30 cellular contexts compared by ENCODE assay signal in the genomic region with DNA sequence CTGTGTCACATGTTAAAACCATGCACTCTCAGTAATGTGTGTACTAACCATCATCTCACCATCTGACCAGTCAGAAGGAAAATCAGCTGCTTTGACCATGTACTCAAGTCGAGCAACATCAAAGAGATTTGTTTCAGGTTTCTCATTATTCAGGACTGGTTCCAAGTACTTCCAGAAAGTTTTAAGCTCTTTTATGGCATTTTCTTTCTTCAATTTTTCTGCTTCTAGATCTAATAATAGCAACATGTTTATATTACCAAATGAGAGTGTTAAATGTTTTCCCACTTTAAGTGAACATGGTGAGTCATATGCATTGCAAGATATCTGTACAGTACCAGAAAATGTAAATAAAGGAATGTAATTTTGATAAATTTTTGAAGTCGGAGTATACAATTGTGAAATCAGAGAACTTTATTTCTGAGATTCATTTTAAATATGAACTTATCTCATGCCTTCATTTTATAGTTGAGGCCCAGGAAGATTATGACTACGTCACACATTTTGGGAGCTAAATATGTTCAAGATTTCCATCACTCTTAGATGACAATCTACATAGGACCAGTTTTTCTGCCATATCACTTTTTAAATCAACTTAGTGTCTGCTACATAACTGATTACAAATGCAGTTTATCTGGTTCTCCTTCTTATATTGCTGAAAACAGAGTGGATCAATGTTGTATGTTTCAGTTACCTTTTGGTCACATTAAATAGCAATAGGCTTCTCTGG.
DNase-seq lines count a peak whose midpoint lies in the region; ATAC-seq, FAIRE-seq and TF ChIP-seq lines count a peak whose summit lies in the region.
"Had no signal": no experiment of that assay in that cellular context is flagged by ENCODE, and none has a peak within 500 bp of the region (broad histone marks: within the 10 kb centered on the region; RNA-seq: fewer than 3 reads in every experiment).

No MANE protein-coding gene starts in this region.

- POLR2A ChIA-PET in HepG2 (lab: Yijun Ruan, JAX), result no interaction called here

- DNase-seq in HepG2 (ENCODE audit: low spot score) (no peak), right lobe of liver (no peak), brain microvascular endothelial cell (peak; percentile 9), HTR-8/SVneo (ENCODE audit: insufficient read length, low spot score) (no peak), KG1 (lab: John Stamatoyannopoulos, UW) (no peak), T-helper 2 cell (no peak)
- DNase-seq: activated CD4-positive, alpha-beta T cell treated with anti-CD3 and anti-CD28 coated beads, Interleukin-2, amount 50 U/mL, for 1 hour; activated effector memory CD4-positive, alpha-beta T cell treated with anti-CD3 and anti-CD28 coated beads, Interleukin-2, amount 50 U/mL, for 16 hours; activated T-cell treated with anti-CD3 and anti-CD28 coated beads, Interleukin-2, amount 50 U/mL, for 24 hours; anterior cingulate cortex; esophagus squamous epithelium; left cardiac atrium; mucosa of descending colon; natural killer cell; NCI-H1048; NCI-H1694 treated with DMSO at 0.1 percent for 48 hours; NCI-H446 treated with DMSO at 0.1 percent for 48 hours; NCI-H774; Peyer's patch; SHP77 treated with DMSO at 0.1 percent for 48 hours; stimulated activated naive CD4-positive, alpha-beta T cell; T1000; testis had no signal

- H3K36me3 ChIP-seq in HepG2 (replicated peaks in 1 of 2; ENCODE audit: control insufficient read depth in 1 of 2, insufficient read depth in 2 of 2, low read length in 2 of 2) (no peaks in the 10 kb centered on the region), right lobe of liver (no peaks in the 10 kb centered on the region), brain microvascular endothelial cell (replicated peaks) (no peaks in the 10 kb centered on the region)
- H3K36me3 ChIP-seq: esophagus squamous epithelium, Peyer's patch had no signal

- no peak overlapping the region for H3K27ac ChIP-seq in HepG2 (ENCODE audit: extremely low read length, insufficient read depth, low read length)
- H3K27ac ChIP-seq in right lobe of liver, result no peak overlapping the region
- no peak overlapping the region for H3K27ac ChIP-seq in brain microvascular endothelial cell
- H3K27ac ChIP-seq: esophagus squamous epithelium, hepatocyte, Peyer's patch, skin epidermis, testis had no signal

- in situ Hi-C loops in HepG2 (cut with HindIII; ENCODE audit: extremely low pct_ligation_motif_present, low pct_unique_long_range_greater_than_20kb) (no loop called here), brain microvascular endothelial cell (cut with HindIII; ENCODE audit: low pct_ligation_motif_present, low sequenced_read_pairs) (no loop called here)

- H3K4me3 ChIP-seq in HepG2 (replicated peaks in 1 of 3; ENCODE audit: insufficient read depth in 1 of 3, low read depth in 2 of 3, low read length in 3 of 3), result no peak overlapping the region
- no peak overlapping the region for H3K4me3 ChIP-seq in right lobe of liver
- no peak overlapping the region for H3K4me3 ChIP-seq in brain microvascular endothelial cell (ENCODE audit: low read depth, low read length)
- H3K4me3 ChIP-seq: esophagus squamous epithelium, hepatocyte, mucosa of descending colon, Peyer's patch, skin epidermis, testis had no signal

- H3K9me3 ChIP-seq in HepG2 (ENCODE audit: low read length) (no peaks in the 10 kb centered on the region), right lobe of liver (no peaks in the 10 kb centered on the region)
- H3K9me3 ChIP-seq: esophagus squamous epithelium, mucosa of descending colon, Peyer's patch, testis had no signal

- H3K4me1 ChIP-seq in HepG2 (ENCODE audit: insufficient read depth, low read length) (no peaks in the 10 kb centered on the region), right lobe of liver (peaks cover 0 to 5% (median 0%) of the 10 kb centered on the region in 4 donors)
- H3K4me1 ChIP-seq: esophagus squamous epithelium, Peyer's patch, testis had no signal

- intact Hi-C loops in HepG2 (cut with micrococcal nuclease; ENCODE audit: unreplicated experiment) (no loop called here), right lobe of liver (cut with DNase I) (no loop called here)

- under 1% methylated on average over 3 of the region's 3 CpGs for WGBS in HepG2 (ENCODE audit: low lambda C conversion rate)
- WGBS in right lobe of liver (ENCODE audit: insufficient coverage, low coverage, low lambda C conversion rate, missing lambda C conversion rate), result 65% methylated on average over 3 of the region's 3 CpGs

- BruUV-seq in HepG2 (replicated peaks; lab: Mats Ljungman, UMichigan), result no TSS peak

- no peak overlapping the region for H2AFZ ChIP-seq in HepG2 (ENCODE audit: low read length)
- H2AFZ ChIP-seq: hepatocyte had no signal

- no peaks in the 10 kb centered on the region for H4K20me1 ChIP-seq in HepG2 (ENCODE audit: insufficient read depth, low read length)

- H3K79me2 ChIP-seq in HepG2 (ENCODE audit: insufficient read depth, low read length), result no peaks in the 10 kb centered on the region
- H3K79me2 ChIP-seq: hepatocyte had no signal

- H3K27me3 ChIP-seq in HepG2 (ENCODE audit: control insufficient read depth in 1 of 2, insufficient read depth in 2 of 2, low read length in 2 of 2), result no peaks in the 10 kb centered on the region
- no peaks in the 10 kb centered on the region for H3K27me3 ChIP-seq in right lobe of liver
- no peaks in the 10 kb centered on the region for H3K27me3 ChIP-seq in brain microvascular endothelial cell (replicated peaks)
- H3K27me3 ChIP-seq: esophagus squamous epithelium, hepatocyte, Peyer's patch, testis had no signal

- H3K9ac ChIP-seq in HepG2 (ENCODE audit: insufficient read depth, low read depth, low read length), result no peak overlapping the region

- TF ChIP-seq CTCF in HepG2 (CRISPR knock-in tag; IDR thresholded peaks at IDR 0.05), result no peak
- TF ChIP-seq CTCF in right lobe of liver (IDR thresholded peaks at IDR 0.05), result no peak
- TF ChIP-seq CTCF in brain microvascular endothelial cell (IDR thresholded peaks at IDR 0.05; ENCODE audit: low read depth, low read length, missing control alignments), result no peak

- CTCF ChIA-PET in HepG2 (lab: Yijun Ruan, JAX; ENCODE audit: low intra/inter-chr PET ratio, low total read pairs), result no interaction called here

- TF ChIP-seq EP300 in HepG2 (IDR thresholded peaks at IDR 0.05; ENCODE audit: low read depth in 2 of 2, low read length in 2 of 2), result no peak
- no peak for TF ChIP-seq EP300 in HepG2 (CRISPR knock-in tag; IDR thresholded peaks at IDR 0.05; ENCODE audit: borderline replicate concordance)

- FAIRE-seq in HepG2 (lab: Jason Lieb, UNC) (no peak), islet of Langerhans (lab: Jason Lieb, UNC) (peak; percentile 99), HTR-8/SVneo (lab: Jason Lieb, UNC) (no peak)
- FAIRE-seq: A204.1, D721Med, H1 had no signal

- no peak for TF ChIP-seq POLR2A in HepG2 (IDR thresholded peaks at IDR 0.05; ENCODE audit: insufficient read depth in 1 of 2, low read depth in 2 of 2, low read length in 2 of 2)
- no peak for TF ChIP-seq POLR2A in right lobe of liver (IDR thresholded peaks at IDR 0.05)

- no peak overlapping the region for H3K4me2 ChIP-seq in HepG2 (ENCODE audit: low read depth, low read length)
- H3K4me2 ChIP-seq: hepatocyte had no signal

- no peak for TF ChIP-seq RAD21 in HepG2 (CRISPR knock-in tag; IDR thresholded peaks at IDR 0.05)

- ATAC-seq in HepG2 (no peak), right lobe of liver (no peak), GM21423 (IDR thresholded peaks at IDR 0.05; ENCODE audit: unreplicated experiment) (no peak)
- ATAC-seq: left cardiac atrium, mucosa of descending colon, natural killer cell had no signal

TF ChIP-seq in HepG2, 621 proteins besides CTCF, POLR2A, EP300 and RAD21:
- TF ChIP-seq PAX8 (CRISPR knock-in tag; IDR thresholded peaks at IDR 0.05; ENCODE audit: borderline replicate concordance), result no peak
- peak; percentile 69; the same call in 1 of the 2 replicates for TF ChIP-seq CREB1 (IDR thresholded peaks at IDR 0.05)
- TF ChIP-seq CREB1 (CRISPR knock-in tag; IDR thresholded peaks at IDR 0.05), result no peak
